Comparison of ENCODE assay signal across 10 cellular contexts in genomic region chr12:121328620-121329019, GRCh38.
"Had no signal": no experiment of that assay in that cellular context is flagged by ENCODE, and none has a peak within 500 bp of the region (broad histone marks: within the 10 kb centered on the region; RNA-seq: fewer than 3 reads in every experiment).

No MANE protein-coding gene starts in this region.

- H3K4me3 Mint-ChIP-seq: HFFc6 had no signal

- DNase-seq: GM23248, GOT3, H7, HFFc6, IMR-90, KBM-7 had no signal

- H3K4me3 ChIP-seq: GM23248, HAP-1 had no signal

- H3K9me3 ChIP-seq: HAP-1 had no signal

- H3K4me1 ChIP-seq: HAP-1 had no signal

- ATAC-seq: HCT116 had no signal

- H3K27ac Mint-ChIP-seq: HFFc6 had no signal

- H3K4me2 ChIP-seq: KMS-11 had no signal

- H3K9me3 Mint-ChIP-seq: HFFc6 had no signal

- H3K27ac ChIP-seq: GM23248, HL-60, KMS-11 had no signal

- H2AFZ ChIP-seq: GM23248 had no signal

- H3K9ac ChIP-seq: GM23248, KMS-11 had no signal
